In the genomic region with DNA sequence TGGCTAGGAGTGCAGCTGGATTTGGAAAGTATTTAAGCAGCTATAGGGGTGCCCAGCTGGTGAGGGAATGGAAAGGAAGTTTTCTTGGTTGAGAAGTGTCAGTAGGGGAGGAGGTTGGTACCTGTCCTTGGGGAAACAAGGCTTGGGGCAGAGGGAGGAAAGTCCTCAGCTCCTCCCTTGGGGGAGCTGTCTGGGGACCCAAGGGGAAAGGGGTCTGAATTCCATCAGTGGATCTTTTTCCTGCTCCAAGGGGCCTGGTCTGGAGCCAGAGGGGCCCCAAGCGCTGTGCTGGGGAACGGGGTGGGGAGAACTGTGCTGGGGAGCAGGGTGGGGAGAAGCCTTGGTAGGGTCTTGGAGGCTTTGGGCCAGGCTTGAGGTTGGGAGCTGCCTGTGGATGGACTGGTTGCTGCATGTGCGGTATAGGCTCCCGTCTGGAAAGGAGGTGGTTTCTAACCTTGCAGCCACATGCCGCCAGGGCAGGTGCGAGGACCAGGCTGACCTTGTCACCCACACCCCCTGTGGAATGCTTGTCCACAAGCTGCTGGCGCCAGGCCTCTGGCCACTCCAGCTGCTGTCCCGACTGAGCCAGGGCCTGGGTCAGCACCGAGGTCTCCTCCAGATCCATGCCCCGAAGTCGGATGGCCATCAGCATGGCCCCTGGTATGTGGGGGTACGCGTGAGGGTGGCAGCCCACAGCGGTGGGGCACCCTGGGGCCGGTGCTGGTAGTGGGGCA, we compare ENCODE assay signal across 11 cellular contexts. TPM values are rescaled to one million over a fixed set of nuclear protein-coding genes. Genes with fewer than 3 reads are reported as not detected.
DNase-seq lines count a peak whose midpoint lies in the region; ATAC-seq and TF ChIP-seq lines count a peak whose summit lies in the region.
"Had no signal": no experiment of that assay in that cellular context is flagged by ENCODE, and none has a peak within 500 bp of the region (broad histone marks: within the 10 kb centered on the region; RNA-seq: fewer than 3 reads in every experiment).

No MANE protein-coding gene starts in this region.

- H3K36me3 Mint-ChIP-seq in activated naive CD4-positive, alpha-beta T cell treated with anti-CD3 and anti-CD28 coated beads for 36 hours (ENCODE audit: low read depth) = peaks cover 34% of the 10 kb centered on the region
- H3K36me3 Mint-ChIP-seq in activated naive CD4-positive, alpha-beta T cell treated with anti-CD3 and anti-CD28 coated beads, Interleukin-2, amount 50 U/mL, for 72 hours = peaks cover 15 to 42% of the 10 kb centered on the region in 2 donors

- peak overlapping the region; percentile 93 for H3K27ac Mint-ChIP-seq in activated naive CD4-positive, alpha-beta T cell treated with anti-CD3 and anti-CD28 coated beads for 36 hours
- H3K27ac Mint-ChIP-seq in activated naive CD4-positive, alpha-beta T cell treated with anti-CD3 and anti-CD28 coated beads, Interleukin-2, amount 50 U/mL, for 72 hours = peak overlapping the region; percentile 57 to 72

- no peak for ATAC-seq in activated naive CD4-positive, alpha-beta T cell treated with anti-CD3 and anti-CD28 coated beads, Interleukin-2, amount 50 U/mL, for 72 hours
- no peak for ATAC-seq in HG02763 (IDR thresholded peaks at IDR 0.05; ENCODE audit: unreplicated experiment)
- ATAC-seq: body of pancreas had no signal

- peak overlapping the region in 1 of 2 donors; percentile 57 for H3K27ac ChIP-seq in tibial artery

- H3K4me3 ChIP-seq in lower leg skin (ENCODE audit: low read depth, poor library complexity, severe bottlenecking) = peak overlapping the region; percentile 61
- H3K4me3 ChIP-seq in tibial artery = peak overlapping the region; percentile 44 to 53
- H3K4me3 ChIP-seq: body of pancreas had no signal

- WGBS in lower leg skin, 2 donors = 70 to 72% methylated on average over 8 to 14 of the region's 15 CpGs

- peaks cover 0 to 3% (median 0%) of the 10 kb centered on the region in 3 donors for H3K36me3 ChIP-seq in tibial artery

- H3K9me3 Mint-ChIP-seq in activated naive CD4-positive, alpha-beta T cell treated with anti-CD3 and anti-CD28 coated beads for 36 hours = no peaks in the 10 kb centered on the region
- H3K9me3 Mint-ChIP-seq in activated naive CD4-positive, alpha-beta T cell treated with anti-CD3 and anti-CD28 coated beads, Interleukin-2, amount 50 U/mL, for 72 hours = no peaks in the 10 kb centered on the region

- CTCF ChIA-PET in activated naive CD4-positive, alpha-beta T cell treated with anti-CD3 and anti-CD28 coated beads for 36 hours (lab: Charles Lee) = interaction anchor here (0.9 to 2.9 kb wide), 7 partner anchors 10 to 163 kb away, joined by 3 to 13 read pairs (median 4); a partner anchor contains a TSS

- peak overlapping the region; percentile 84 for H3K4me3 Mint-ChIP-seq in activated naive CD4-positive, alpha-beta T cell treated with anti-CD3 and anti-CD28 coated beads for 36 hours

- peaks cover 0 to 63% (median 48%) of the 10 kb centered on the region in 4 donors for H3K4me1 ChIP-seq in tibial artery

- no peak for TF ChIP-seq CTCF in lower leg skin (IDR thresholded peaks at IDR 0.05)
- no peak for TF ChIP-seq CTCF in tibial artery (IDR thresholded peaks at IDR 0.05)

- intact Hi-C loops in activated naive CD4-positive, alpha-beta T cell treated with anti-CD3 and anti-CD28 coated beads for 36 hours (cut with micrococcal nuclease) = no loop called here
- intact Hi-C loops in lower leg skin (cut with DNase I; ENCODE audit: low total_unique reads) (no loop called here), tibial artery (cut with DNase I; ENCODE audit: low total_unique reads) (loop anchor here (5.0 kb wide), 1 partner anchor 53 kb away; a partner anchor contains a TSS)

- peaks cover 6 to 49% of the 10 kb centered on the region in 2 donors for H3K27me3 ChIP-seq in tibial artery

- no peaks in the 10 kb centered on the region for H3K9me3 ChIP-seq in tibial artery
- H3K9me3 ChIP-seq: body of pancreas had no signal

- no peaks in the 10 kb centered on the region for H3K27me3 Mint-ChIP-seq in activated naive CD4-positive, alpha-beta T cell treated with anti-CD3 and anti-CD28 coated beads for 36 hours (ENCODE audit: low read depth)

- H3K4me1 Mint-ChIP-seq in activated naive CD4-positive, alpha-beta T cell treated with anti-CD3 and anti-CD28 coated beads for 36 hours (ENCODE audit: low read depth) = peaks cover 45% of the 10 kb centered on the region

- no peak for DNase-seq in activated naive CD4-positive, alpha-beta T cell treated with anti-CD3 and anti-CD28 coated beads for 36 hours
- DNase-seq in activated naive CD4-positive, alpha-beta T cell (lab: John Stamatoyannopoulos, UW) = no peak
- DNase-seq in activated naive CD4-positive, alpha-beta T cell treated with anti-CD3 and anti-CD28 coated beads, Interleukin-2, amount 50 U/mL, for 72 hours (ENCODE audit: low spot score in 2 of 2) = no peak
- DNase-seq in lower leg skin (ENCODE audit: low spot score in 2 of 2) = no peak
- DNase-seq in tibial artery = no peak
- DNase-seq in putamen (ENCODE audit: low spot score) = no peak
- DNase-seq in hippocampal formation (lab: John Stamatoyannopoulos, UW) = no peak
- DNase-seq: body of pancreas; DMS79; NK-92 treated with Interleukin-12 subunit alpha and Interleukin-12 subunit beta, amount 100 ng/mL, for 24 hours had no signal

- TF ChIP-seq POLR2A in lower leg skin (IDR thresholded peaks at IDR 0.05) = no peak

RNA-seq across cellular contexts. Expression of a gene that starts 1.0 kb away (rescaled TPM):
- total RNA-seq in activated naive CD4-positive, alpha-beta T cell treated with anti-CD3 and anti-CD28 coated beads for 36 hours = 10 to 100 TPM; 43.7 to 49.6 TPM
- total RNA-seq in activated naive CD4-positive, alpha-beta T cell treated with anti-CD3 and anti-CD28 coated beads, Interleukin-2, amount 50 U/mL, for 72 hours = 10 to 100 TPM; 20.8 to 74.5 TPM
- 10 to 100 TPM; 23.6 to 63.3 (median 33.5) TPM for total RNA-seq in lower leg skin

RNA-seq across cellular contexts. Expression of a gene that starts 3.5 kb away (rescaled TPM):
- total RNA-seq in activated naive CD4-positive, alpha-beta T cell treated with anti-CD3 and anti-CD28 coated beads for 36 hours = 1 to 10 TPM; 1.1 to 2.1 TPM
- total RNA-seq in activated naive CD4-positive, alpha-beta T cell treated with anti-CD3 and anti-CD28 coated beads, Interleukin-2, amount 50 U/mL, for 72 hours = 1 to 10 TPM in 1 of 2 donors, not detected in 1; 4.8 TPM
- 1 to 10 TPM; 1.5 to 9.4 (median 4.4) TPM for total RNA-seq in lower leg skin

RNA-seq across cellular contexts. Expression of a gene that starts 16.9 kb away (rescaled TPM):
- total RNA-seq in activated naive CD4-positive, alpha-beta T cell treated with anti-CD3 and anti-CD28 coated beads for 36 hours = 1 to 10 TPM; 7.4 to 7.6 TPM
- total RNA-seq in activated naive CD4-positive, alpha-beta T cell treated with anti-CD3 and anti-CD28 coated beads, Interleukin-2, amount 50 U/mL, for 72 hours = 10 to 100 TPM in 1 of 2 donors, 1 to 10 TPM in 1; 2.6 to 11.0 TPM
- under 1 TPM in 2 of 4 donors, not detected in 2; 0.07 to 0.10 TPM for total RNA-seq in lower leg skin
- total RNA-seq: body of pancreas had no signal

RNA-seq across cellular contexts. Expression of a gene that starts 20.8 kb away (rescaled TPM):
- total RNA-seq in activated naive CD4-positive, alpha-beta T cell treated with anti-CD3 and anti-CD28 coated beads for 36 hours = 100 to 1,000 TPM; 104 to 115 TPM
- total RNA-seq in activated naive CD4-positive, alpha-beta T cell treated with anti-CD3 and anti-CD28 coated beads, Interleukin-2, amount 50 U/mL, for 72 hours = 100 to 1,000 TPM; 121 to 130 TPM
- 10 to 100 TPM; 40.7 to 54.3 (median 41.5) TPM for total RNA-seq in lower leg skin

RNA-seq across cellular contexts. Expression of a gene that starts 21.3 kb away (rescaled TPM):
- 10 to 100 TPM; 41.4 to 42.0 TPM for total RNA-seq in activated naive CD4-positive, alpha-beta T cell treated with anti-CD3 and anti-CD28 coated beads for 36 hours
- total RNA-seq in activated naive CD4-positive, alpha-beta T cell treated with anti-CD3 and anti-CD28 coated beads, Interleukin-2, amount 50 U/mL, for 72 hours = 10 to 100 TPM; 54.2 to 76.7 TPM
- total RNA-seq in lower leg skin = 10 to 100 TPM; 34.8 to 47.2 (median 38.8) TPM
